ENCODE assay signal across 17 cellular contexts in the genomic region with DNA sequence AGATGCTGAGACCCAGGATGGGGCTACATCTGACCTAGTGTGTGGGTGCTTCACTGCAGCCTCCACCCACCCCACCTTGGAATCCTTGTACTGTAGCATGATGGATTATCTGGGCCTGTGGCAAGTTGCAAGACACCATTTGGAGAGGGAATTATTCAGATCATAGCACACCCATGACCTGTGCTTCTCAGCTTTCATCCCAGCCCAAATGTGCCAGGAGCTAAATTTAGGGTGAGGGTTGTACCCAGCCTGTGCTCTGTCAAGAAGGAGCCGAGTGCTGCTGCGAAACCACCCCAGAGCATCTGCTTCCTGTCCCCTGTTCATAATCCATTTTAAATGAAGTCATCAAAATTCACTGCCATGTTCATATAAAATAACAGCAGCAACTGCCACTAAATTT.
DNase-seq lines count a peak whose midpoint lies in the region; ATAC-seq and TF ChIP-seq lines count a peak whose summit lies in the region.
"Had no signal": no experiment of that assay in that cellular context is flagged by ENCODE, and none has a peak within 500 bp of the region (broad histone marks: within the 10 kb centered on the region; RNA-seq: fewer than 3 reads in every experiment).

No MANE protein-coding gene starts in this region.

- peaks cover 2 to 11% of the 10 kb centered on the region in 2 experiments for H3K4me1 ChIP-seq in trophoblast cell (ENCODE audit: control insufficient read depth in 1 of 2, insufficient read depth in 2 of 2, low read length in 2 of 2)
- H3K4me1 ChIP-seq in gastrocnemius medialis: peaks cover 0 to 14% of the 10 kb centered on the region in 2 donors
- H3K4me1 ChIP-seq in vagina: no peaks in the 10 kb centered on the region
- H3K4me1 ChIP-seq: A549, Caco-2 had no signal

- H3K27ac ChIP-seq in trophoblast cell (ENCODE audit: low read depth, low read length) (no peak overlapping the region), gastrocnemius medialis (no peak overlapping the region), vagina (no peak overlapping the region)
- H3K27ac ChIP-seq: 22Rv1; A549; BLaER1 treated with 17β-estradiol and CSF1 and Interleukin-3, amounts not matched to agents 10 nM and 100 nM; C4-2B had no signal

- intact Hi-C loops in gastrocnemius medialis (cut with DNase I; ENCODE audit: low total_unique reads): no loop called here
- intact Hi-C loops in vagina (cut with DNase I): no loop called here
- intact Hi-C loops in sciatic nerve (cut with DNase I): no loop called here

- H2BK120ac ChIP-seq in trophoblast cell (ENCODE audit: insufficient read depth, low read length, poor library complexity): no peak overlapping the region

- H3K4ac ChIP-seq in trophoblast cell (ENCODE audit: low read depth, low read length): no peak overlapping the region

- H3K9ac ChIP-seq in trophoblast cell (ENCODE audit: low read length): no peak overlapping the region
- H3K9ac ChIP-seq: BLaER1 treated with 17β-estradiol and CSF1 and Interleukin-3, amounts not matched to agents 10 nM and 100 nM had no signal

- no peaks in the 10 kb centered on the region for H3K36me3 ChIP-seq in trophoblast cell (ENCODE audit: control insufficient read depth in 1 of 2, insufficient read depth in 2 of 2, low read length in 2 of 2)
- H3K36me3 ChIP-seq in gastrocnemius medialis: no peaks in the 10 kb centered on the region
- H3K36me3 ChIP-seq in vagina: no peaks in the 10 kb centered on the region
- H3K36me3 ChIP-seq: BLaER1 treated with 17β-estradiol and CSF1 and Interleukin-3, amounts not matched to agents 10 nM and 100 nM had no signal

- H4K91ac ChIP-seq in trophoblast cell (ENCODE audit: low read depth, low read length): no peak overlapping the region

- no peaks in the 10 kb centered on the region for H3K79me2 ChIP-seq in trophoblast cell (ENCODE audit: control insufficient read depth, insufficient read depth, low read length, poor library complexity)

- peak; percentile 70 to 86 for ATAC-seq in gastrocnemius medialis
- ATAC-seq in sciatic nerve: no peak
- ATAC-seq: A549; CD8-positive, alpha-beta T cell had no signal

- no peak overlapping the region for H3K18ac ChIP-seq in trophoblast cell (ENCODE audit: low read length)

- H2BK5ac ChIP-seq in trophoblast cell (ENCODE audit: low read depth, low read length, poor library complexity): no peak overlapping the region

- TF ChIP-seq POLR2A in gastrocnemius medialis (IDR thresholded peaks at IDR 0.05) (no peak), vagina (IDR thresholded peaks at IDR 0.05) (no peak)

- H3K27me3 ChIP-seq in trophoblast cell (ENCODE audit: insufficient read depth, low read length): no peaks in the 10 kb centered on the region
- no peaks in the 10 kb centered on the region for H3K27me3 ChIP-seq in gastrocnemius medialis
- H3K27me3 ChIP-seq in vagina: no peaks in the 10 kb centered on the region
- H3K27me3 ChIP-seq: BLaER1 treated with 17β-estradiol and CSF1 and Interleukin-3, amounts not matched to agents 10 nM and 100 nM had no signal

- H2AK5ac ChIP-seq in trophoblast cell (ENCODE audit: low read length): no peak overlapping the region

- TF ChIP-seq CTCF in gastrocnemius medialis (IDR thresholded peaks at IDR 0.05 in 4 of 5, conservative IDR thresholded peaks at IDR 0.05 in 1 of 5) (no peak), vagina (IDR thresholded peaks at IDR 0.05) (no peak)

- H4K8ac ChIP-seq in trophoblast cell (ENCODE audit: low read depth, low read length): no peak overlapping the region

- WGBS in trophoblast cell (ENCODE audit: extremely low coverage, insufficient coverage, insufficient read length): no CpG with 5 or more reads among the region's 2 CpGs

- H4K12ac ChIP-seq in trophoblast cell (ENCODE audit: low read depth, low read length): no peak overlapping the region

- peak overlapping the region; percentile 10 for H3K4me3 ChIP-seq in trophoblast cell (ENCODE audit: low read depth, low read length)
- H3K4me3 ChIP-seq in gastrocnemius medialis: no peak overlapping the region
- H3K4me3 ChIP-seq in vagina: no peak overlapping the region
- H3K4me3 ChIP-seq: A549; BLaER1 treated with 17β-estradiol and CSF1 and Interleukin-3, amounts not matched to agents 10 nM and 100 nM had no signal

- no peak overlapping the region for H2BK12ac ChIP-seq in trophoblast cell (ENCODE audit: low read length)

- no peaks in the 10 kb centered on the region for H3K79me1 ChIP-seq in trophoblast cell (ENCODE audit: low read length)

- no peak overlapping the region for H3K14ac ChIP-seq in trophoblast cell (ENCODE audit: low read length)

- peak; percentile 57 for DNase-seq in myocyte (ENCODE audit: low read depth)
- no peak for DNase-seq in trophoblast cell
- no peak for DNase-seq in gastrocnemius medialis
- no peak for DNase-seq in activated gamma-delta T cell (lab: John Stamatoyannopoulos, UW)
- DNase-seq in vagina (ENCODE audit: extremely low spot score in 2 of 2): no peak
- no peak for DNase-seq in sciatic nerve (ENCODE audit: low spot score)
- DNase-seq: AML-193; Caco-2; Calu3; CD4-positive, alpha-beta T cell; CD8-positive, alpha-beta T cell; DMS79 treated with DMSO at 0.1 percent for 48 hours; GF-D8 had no signal

- H3K9me3 ChIP-seq in trophoblast cell (ENCODE audit: insufficient read depth, low read depth, low read length) (peaks cover 3% of the 10 kb centered on the region), gastrocnemius medialis (no peaks in the 10 kb centered on the region), vagina (no peaks in the 10 kb centered on the region)
- H3K9me3 ChIP-seq: A549; BLaER1 treated with 17β-estradiol and CSF1 and Interleukin-3, amounts not matched to agents 10 nM and 100 nM; Caco-2 had no signal

- H3K4me2 ChIP-seq in trophoblast cell (ENCODE audit: low read length): no peak overlapping the region
- H3K4me2 ChIP-seq: A549 had no signal

- H3K23ac ChIP-seq in trophoblast cell (ENCODE audit: low read length): no peak overlapping the region

- no peak overlapping the region for H2AFZ ChIP-seq in trophoblast cell (ENCODE audit: insufficient read depth, low read length, poor library complexity)

- in situ Hi-C loops in gastrocnemius medialis (cut with MboI; ENCODE audit: low sequenced_read_pairs in 4 of 4): no loop called here
